ENCODE assay signal across 1 cellular context in genomic region chr9:998301-999110, GRCh38.
A peak's percentile ranks its signal among the peaks of the same experiment; 100 is the strongest.
TF ChIP-seq lines count a peak whose summit lies in the region.
"Not testable (repeated sequence)": the region's sequence is repeated elsewhere in the genome, so short reads cannot be mapped to it uniquely, and the experiment has no call there.

No MANE protein-coding gene starts in this region.

TF ChIP-seq in HepG2, 621 proteins besides CTCF, POLR2A, EP300 and RAD21:
- TF ChIP-seq ZNF574 (CRISPR knock-in tag; IDR thresholded peaks at IDR 0.05) (0 out of 2 replicates have a peak, but pooled peaks have one; percentile 21), ZNF687 (CRISPR knock-in tag; IDR thresholded peaks at IDR 0.05) (peak; percentile 26; the same call in 1 of the 2 replicates), SETDB1 (CRISPR knock-in tag; IDR thresholded peaks at IDR 0.05; ENCODE audit: borderline replicate concordance) (0 out of 2 replicates have a peak, but pooled peaks have one; percentile 56), GABPA (CRISPR knock-in tag; IDR thresholded peaks at IDR 0.05; ENCODE audit: low read depth) (peak; percentile 37; the same call in 1 of the 2 replicates), GABPB1 (CRISPR knock-in tag; IDR thresholded peaks at IDR 0.05) (peak; percentile 77; the same call in 1 of the 2 replicates)
- TF ChIP-seq GABPA (IDR thresholded peaks at IDR 0.05; ENCODE audit: low read depth, low read length): not testable (repeated sequence)
